Comparison of ENCODE assay signal across 10 cellular contexts in genomic region chr10:98340261-98340675, GRCh38.
DNase-seq lines count a peak whose midpoint lies in the region; ATAC-seq, FAIRE-seq and TF ChIP-seq lines count a peak whose summit lies in the region.
"Had no signal": no experiment of that assay in that cellular context is flagged by ENCODE, and none has a peak within 500 bp of the region (broad histone marks: within the 10 kb centered on the region; RNA-seq: fewer than 3 reads in every experiment).

No MANE protein-coding gene starts in this region.

- DNase-seq in GM12864 (ENCODE audit: low read depth) (peak; percentile 36), Right ventricle myocardium inferior (ENCODE audit: missing footprints) (no peak), small intestine (no peak), hippocampal formation (lab: John Stamatoyannopoulos, UW) (no peak), HCEC 1CT (no peak)
- no peak for DNase-seq in stimulated activated naive CD4-positive, alpha-beta T cell treated with Interleukin-2 at 50 U/mL for 16 hours (lab: John Stamatoyannopoulos, UW)
- DNase-seq: activated CD4-positive, alpha-beta T cell treated with anti-CD3 and anti-CD28 coated beads for 1 hour had no signal

- H3K27me3 ChIP-seq in small intestine (ENCODE audit: control insufficient read depth in 2 of 2, insufficient read depth in 2 of 2, low read length in 2 of 2), result peaks cover 0 to 2% of the 10 kb centered on the region in 2 donors

- no peak overlapping the region for H3K27ac ChIP-seq in small intestine (ENCODE audit: low read depth in 1 of 2, low read length in 1 of 2)

- TF ChIP-seq CTCF in GM12864 (IDR thresholded peaks at IDR 0.05; ENCODE audit: low read depth, low read length, missing control alignments), result no peak

- 38 to 47% (median 41%) methylated on average over 5 of the region's 5 CpGs for WGBS in small intestine, 3 donors

- H3K9me3 ChIP-seq in small intestine (ENCODE audit: control insufficient read depth, low read depth), result no peaks in the 10 kb centered on the region

- ATAC-seq in GM21390 (IDR thresholded peaks at IDR 0.05; ENCODE audit: unreplicated experiment) (peak; percentile 58), HG03520 (IDR thresholded peaks at IDR 0.05; ENCODE audit: unreplicated experiment) (peak; percentile 31), Right ventricle myocardium inferior (peak; percentile 64)

- H3K4me1 ChIP-seq in small intestine (ENCODE audit: control insufficient read depth in 2 of 2, insufficient read depth in 1 of 2, low read depth in 1 of 2, low read length in 1 of 2), result no peaks in the 10 kb centered on the region

- intact Hi-C loops in Right ventricle myocardium inferior (cut with DNase I), result loop anchor here (5.0 kb wide), 1 partner anchor 77 kb away; the partner anchor contains the start of gene PYROXD2

- FAIRE-seq in small intestine (lab: Jason Lieb, UNC), result no peak
- FAIRE-seq: frontal cortex had no signal

- H3K36me3 ChIP-seq in small intestine (ENCODE audit: control insufficient read depth in 2 of 2, insufficient read depth in 2 of 2, low read length in 2 of 2), result no peaks in the 10 kb centered on the region

- H3K4me3 ChIP-seq in GM12864 (ENCODE audit: low read depth, low read length) (no peak overlapping the region), small intestine (ENCODE audit: low read depth in 1 of 2, low read length in 2 of 2) (no peak overlapping the region)
